ENCODE assay signal across 20 cellular contexts in the genomic region with DNA sequence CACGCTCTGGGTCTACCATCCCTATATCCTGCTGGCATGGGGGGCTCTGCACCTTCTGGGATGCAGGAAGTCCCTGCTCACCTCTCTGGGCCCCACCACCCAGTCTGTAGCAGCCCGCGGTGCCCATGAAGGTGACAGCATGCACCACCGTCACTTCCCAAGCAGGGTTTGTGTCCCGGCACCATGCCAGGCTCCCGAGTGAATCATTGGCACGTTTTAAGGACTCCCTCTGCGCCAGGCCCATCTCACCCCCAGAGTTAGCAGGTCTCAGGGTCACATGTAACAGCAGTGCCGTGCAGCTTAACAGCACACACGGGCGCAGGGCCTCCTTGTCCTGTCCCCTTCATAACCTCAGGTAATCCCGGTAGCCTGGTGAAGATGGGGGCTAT. TPM values are rescaled to one million over a fixed set of nuclear protein-coding genes. Genes with fewer than 3 reads are reported as not detected.
DNase-seq lines count a peak whose midpoint lies in the region; ATAC-seq, FAIRE-seq and TF ChIP-seq lines count a peak whose summit lies in the region.
"Had no signal": no experiment of that assay in that cellular context is flagged by ENCODE, and none has a peak within 500 bp of the region (broad histone marks: within the 10 kb centered on the region; RNA-seq: fewer than 3 reads in every experiment).

No MANE protein-coding gene starts in this region.

- peaks cover 0 to 19% of the 10 kb centered on the region in 2 experiments; a peak in 2 of 5 replicates for H3K4me1 ChIP-seq in K562 (replicated peaks in 1 of 2; ENCODE audit: control insufficient read depth in 2 of 2, insufficient read depth in 2 of 2, low read length in 2 of 2)
- H3K4me1 ChIP-seq in osteoblast (ENCODE audit: insufficient read depth, low read length): no peaks in the 10 kb centered on the region
- H3K4me1 ChIP-seq: BE2C, HAP-1 had no signal

- no peak overlapping the region for H2AFZ ChIP-seq in K562 (ENCODE audit: low read depth, low read length)
- H2AFZ ChIP-seq in osteoblast (ENCODE audit: low read length): no peak overlapping the region
- H2AFZ ChIP-seq: GM23248 had no signal

- CTCF ChIA-PET in CD4-positive, alpha-beta T cell (lab: Charles Lee): interaction anchor here (0.9 to 5.7 kb wide), 3 partner anchors 12 to 29 kb away, joined by 4 to 38 read pairs (median 6); partner anchors contain the start of gene RHOF
- CTCF ChIA-PET in K562 (lab: Yijun Ruan, JAX; ENCODE audit: low intra/inter-chr PET ratio): interaction anchor here (1.7 kb wide), 1 partner anchor 65 kb away, joined by 5 read pairs; the partner anchor contains the start of gene PSMD9

- H3K4me3 Mint-ChIP-seq in CD4-positive, alpha-beta T cell: no peak overlapping the region
- H3K4me3 Mint-ChIP-seq: CD4-positive, alpha-beta memory T cell had no signal

- no peak for DNase-seq in CD4-positive, alpha-beta T cell
- DNase-seq in GM12891 (ENCODE audit: insufficient read length, low spot score): no peak
- DNase-seq in K562 (ENCODE audit: extremely low read depth in 1 of 4, low spot score in 3 of 4): no peak
- DNase-seq in osteoblast (ENCODE audit: insufficient read length, low spot score, missing footprints): peak; percentile 9
- DNase-seq in DMS 273 treated with DMSO at 0.1 percent for 48 hours (lab: John Stamatoyannopoulos, UW): no peak
- no peak for DNase-seq in stimulated activated CD4-positive, alpha-beta T cell treated with anti-CD3 and anti-CD28 coated beads, Interleukin-4, amount 100 ng/mL, for 4 hours
- DNase-seq: ACHN; CD4-positive, alpha-beta memory T cell; DMS79 treated with DMSO at 0.1 percent for 48 hours; GM23248; IMR-90; KBM-7 had no signal

- no peaks in the 10 kb centered on the region for H3K9me3 ChIP-seq in CD4-positive, alpha-beta T cell (ENCODE audit: control insufficient read depth, low read length)
- no peaks in the 10 kb centered on the region for H3K9me3 ChIP-seq in K562 (replicated peaks; ENCODE audit: control insufficient read depth, insufficient read depth, low read depth, low read length)
- H3K9me3 ChIP-seq in osteoblast (ENCODE audit: low read depth, low read length): no peaks in the 10 kb centered on the region
- H3K9me3 ChIP-seq: BE2C, HAP-1 had no signal

- intact Hi-C loops in CD4-positive, alpha-beta T cell (cut with DNase I, micrococcal nuclease): loop anchor here in 1 of 2 experiments (5.0 kb wide), 1 partner anchor 36 kb away; no protein-coding TSS in a partner anchor
- intact Hi-C loops in K562 (cut with micrococcal nuclease): no loop called here

- no peak overlapping the region for H3K9ac ChIP-seq in K562 (ENCODE audit: insufficient read depth in 1 of 2, low read depth in 2 of 2, low read length in 2 of 2)
- H3K9ac ChIP-seq: GM23248 had no signal

- H3K27ac Mint-ChIP-seq in CD4-positive, alpha-beta T cell: peak overlapping the region; percentile 30

- TF ChIP-seq RAD21 in K562 (CRISPR knock-in tag; conservative IDR thresholded peaks at IDR 0.05 in 1 of 2, IDR thresholded peaks at IDR 0.05 in 1 of 2): no peak

- TF ChIP-seq CTCF in CD4-positive, alpha-beta T cell (IDR thresholded peaks at IDR 0.05): no peak
- TF ChIP-seq CTCF in K562 (IDR thresholded peaks at IDR 0.05 in 2 of 3, conservative IDR thresholded peaks at IDR 0.05 in 1 of 3; ENCODE audit: insufficient read depth in 2 of 3, low read depth in 1 of 3, low read length in 3 of 3): no peak
- TF ChIP-seq CTCF in osteoblast (IDR thresholded peaks at IDR 0.05; ENCODE audit: extremely low read depth, low read depth, low read length): no peak

- no peak overlapping the region for H3K27ac ChIP-seq in CD4-positive, alpha-beta T cell (ENCODE audit: low read depth, low read length)
- H3K27ac ChIP-seq in K562 (ENCODE audit: extremely low read depth, low read depth, low read length): no peak overlapping the region; the same call in 2 of the 3 replicates
- H3K27ac ChIP-seq in osteoblast (ENCODE audit: low read depth, low read length): no peak overlapping the region
- H3K27ac ChIP-seq: C4-2B, GM23248, HL-60 had no signal

- TF ChIP-seq EP300 in K562 (IDR thresholded peaks at IDR 0.05; ENCODE audit: low read length): no peak

- H3K79me2 ChIP-seq in K562 (ENCODE audit: control insufficient read depth, insufficient read depth, low read length): no peaks in the 10 kb centered on the region
- peaks cover 16% of the 10 kb centered on the region for H3K79me2 ChIP-seq in osteoblast (ENCODE audit: insufficient read depth, low read length)

- H3K36me3 Mint-ChIP-seq in CD4-positive, alpha-beta T cell (ENCODE audit: low read depth): peaks cover 86% of the 10 kb centered on the region

- ATAC-seq in CD4-positive, alpha-beta T cell (ENCODE audit: poor library complexity): no peak
- no peak for ATAC-seq in K562
- ATAC-seq: GM12878 had no signal

- H3K9me1 ChIP-seq in K562 (ENCODE audit: control insufficient read depth, insufficient read depth, low read length): no peaks in the 10 kb centered on the region

- H3K27me3 ChIP-seq in CD4-positive, alpha-beta T cell (ENCODE audit: control insufficient read depth, insufficient read depth, low read length): no peaks in the 10 kb centered on the region
- H3K27me3 ChIP-seq in K562 (ENCODE audit: control insufficient read depth in 2 of 2, insufficient read depth in 2 of 2, low read length in 2 of 2): no peaks in the 10 kb centered on the region
- no peaks in the 10 kb centered on the region for H3K27me3 ChIP-seq in osteoblast (ENCODE audit: insufficient read depth, low read length)
- H3K27me3 ChIP-seq: BE2C had no signal

- TF ChIP-seq POLR2A in GM12891 (IDR thresholded peaks at IDR 0.05; ENCODE audit: low read depth, low read length) (no peak), K562 (conservative IDR thresholded peaks at IDR 0.05) (0 out of 2 replicates have a peak, but pooled peaks have one; percentile 19)

- no peaks in the 10 kb centered on the region for H3K27me3 Mint-ChIP-seq in CD4-positive, alpha-beta T cell
- H3K27me3 Mint-ChIP-seq: CD4-positive, alpha-beta memory T cell had no signal

- peak; percentile 75 for FAIRE-seq in GM12891 (lab: Jason Lieb, UNC)
- FAIRE-seq in K562 (lab: Jason Lieb, UNC): no peak
- FAIRE-seq: A204.1, GM12878, GM18507 had no signal

- POLR2A ChIA-PET in CD4-positive, alpha-beta T cell (lab: Charles Lee): interaction anchor here (0.8 kb wide), 1 partner anchor 22 kb away, joined by 3 read pairs; no protein-coding TSS in a partner anchor
- POLR2A ChIA-PET in K562 (lab: Yijun Ruan, JAX): interaction anchor here (0.6 to 1.1 kb wide), 4 partner anchors 14 to 247 kb away, joined by 3 to 6 read pairs (median 4); no protein-coding TSS in a partner anchor

- no TSS peak for BruUV-seq in K562 (replicated peaks; lab: Mats Ljungman, UMichigan)

- in situ Hi-C loops in K562 (cut with MboI): no loop called here

- H3K4me3 ChIP-seq in K562 (no peak overlapping the region), osteoblast (ENCODE audit: insufficient read depth, low read length) (no peak overlapping the region)
- H3K4me3 ChIP-seq: GM12878, GM23248, HAP-1 had no signal

- no peaks in the 10 kb centered on the region for H3K4me1 Mint-ChIP-seq in CD4-positive, alpha-beta T cell (ENCODE audit: low read depth)

- H3K4me2 ChIP-seq in K562 (ENCODE audit: insufficient read depth, low read length) (no peak overlapping the region), osteoblast (ENCODE audit: insufficient read depth, low read length) (no peak overlapping the region)

- H3K36me3 ChIP-seq in K562 (ENCODE audit: control insufficient read depth, insufficient read depth, low read length): peaks cover 84% of the 10 kb centered on the region
- H3K36me3 ChIP-seq in osteoblast (ENCODE audit: insufficient read depth, low read length): peaks cover 80% of the 10 kb centered on the region

- 84% methylated on average over 8 of the region's 12 CpGs for WGBS in K562 (ENCODE audit: insufficient coverage, low coverage, missing lambda C conversion rate)

- no peaks in the 10 kb centered on the region; the same call in 1 of the 2 replicates for H4K20me1 ChIP-seq in K562 (replicated peaks; ENCODE audit: control insufficient read depth, insufficient read depth, low read length)
- H4K20me1 ChIP-seq in osteoblast (ENCODE audit: insufficient read depth, low read length): peaks cover 24% of the 10 kb centered on the region

- H3K9me3 Mint-ChIP-seq in CD4-positive, alpha-beta T cell: no peaks in the 10 kb centered on the region

RNA-seq across cellular contexts. Expression of gene SETD1B, which starts 19.9 kb away (rescaled TPM):
- 100 to 1,000 TPM; 146 to 151 TPM for total RNA-seq in CD4-positive, alpha-beta T cell
- polyA plus RNA-seq in GM12891 (2012; ENCODE audit: low read depth, missing spikeins): 3.1 TPM
- total RNA-seq in K562 (2011; cell fraction: chromatin; rRNA removed; ENCODE audit: low replicate concordance): 15.2 and 26.5 TPM in 2 replicates
- total RNA-seq in K562 (2011; cell fraction: nucleolus; rRNA removed): 12.8 and 13.4 TPM in 2 replicates
- 10.8 and 11.7 TPM in 2 replicates for total RNA-seq in K562 (2011; cell fraction: nucleoplasm; rRNA removed)
- total RNA-seq in K562 (2014; rRNA removed) (2.9 and 4.7 TPM in 2 replicates), K562 (2014; rRNA removed; fragmentation: Illumina TruSeq; extraction: Trizol) (0.99 and 1.4 TPM in 2 replicates), K562 (2015; rRNA removed; fragmentation: Illumina TruSeq; extraction: Trizol) (2.1 and 3.1 TPM in 2 replicates), K562 (2021) (23.6 and 26.6 TPM in 2 replicates), osteoblast (5.0 and 5.8 TPM in 2 replicates)
- polyA plus RNA-seq in K562 (2011; rRNA removed) (0.77 and 1.1 TPM in 2 replicates), K562 (2014; fragmentation: Illumina TruSeq; extraction: Trizol) (6.1 and 10.6 TPM in 2 replicates), K562 (2014; fragmentation: Nextera tagmentation; extraction: Ambion mirVana) (1 to 10 TPM in 1 of 2 experiments, under 1 TPM in 1; 0.48 to 2.3 TPM), K562 (2014; rRNA removed) (6.9 and 7.1 TPM in 2 replicates)
- polyA plus RNA-seq in K562 (2011; cell fraction: cytosol; rRNA removed): 0.75 and 1.0 TPM in 2 replicates
- polyA plus RNA-seq in K562 (2011; cell fraction: nucleus; rRNA removed): 4.0 and 7.0 TPM in 2 replicates
- polyA plus RNA-seq in K562 (2012): 8.4 and 8.6 TPM in 2 replicates
- polyA minus RNA-seq in K562 (2011; rRNA and poly(A)+ RNA removed): 1.2 and 1.3 TPM in 2 replicates
- polyA minus RNA-seq in K562 (2011; cell fraction: cytosol; rRNA and poly(A)+ RNA removed): 5.6 and 7.3 TPM in 2 replicates
- 2.8 and 3.1 TPM in 2 replicates for polyA minus RNA-seq in K562 (2011; cell fraction: nucleus; rRNA and poly(A)+ RNA removed)

RNA-seq across cellular contexts. Expression of gene RHOF, which starts 30.2 kb away (rescaled TPM):
- total RNA-seq in CD4-positive, alpha-beta T cell: 100 to 1,000 TPM; 155 to 164 TPM
- 34.6 TPM for polyA plus RNA-seq in GM12891 (2012; ENCODE audit: low read depth, missing spikeins)
- total RNA-seq in K562 (2011; cell fraction: chromatin; rRNA removed; ENCODE audit: low replicate concordance): 78.6 and 99.1 TPM in 2 replicates
- total RNA-seq in K562 (2011; cell fraction: nucleolus; rRNA removed): 34.0 and 38.0 TPM in 2 replicates
- 43.6 and 46.6 TPM in 2 replicates for total RNA-seq in K562 (2011; cell fraction: nucleoplasm; rRNA removed)
- total RNA-seq in K562 (2014; rRNA removed) (3.5 and 3.9 TPM in 2 replicates), K562 (2014; rRNA removed; fragmentation: Illumina TruSeq; extraction: Trizol) (3.1 and 3.9 TPM in 2 replicates), K562 (2015; rRNA removed; fragmentation: Illumina TruSeq; extraction: Trizol) (4.3 and 4.8 TPM in 2 replicates), K562 (2021) (10.1 and 10.4 TPM in 2 replicates), osteoblast (6.2 and 8.3 TPM in 2 replicates)
- polyA plus RNA-seq in K562 (2011; rRNA removed) (4.0 and 6.3 TPM in 2 replicates), K562 (2014; fragmentation: Illumina TruSeq; extraction: Trizol) (4.3 and 5.4 TPM in 2 replicates), K562 (2014; fragmentation: Nextera tagmentation; extraction: Ambion mirVana) (under 1 TPM; 0.13 to 0.45 TPM), K562 (2014; rRNA removed) (8.8 and 9.5 TPM in 2 replicates)
- 1.2 and 2.6 TPM in 2 replicates for polyA plus RNA-seq in K562 (2011; cell fraction: cytosol; rRNA removed)
- polyA plus RNA-seq in K562 (2011; cell fraction: nucleus; rRNA removed): 21.6 and 23.6 TPM in 2 replicates
- polyA plus RNA-seq in K562 (2012): 3.9 and 4.4 TPM in 2 replicates
- 3.8 and 8.5 TPM in 2 replicates for polyA minus RNA-seq in K562 (2011; rRNA and poly(A)+ RNA removed)
- polyA minus RNA-seq in K562 (2011; cell fraction: cytosol; rRNA and poly(A)+ RNA removed): 2.6 and 4.0 TPM in 2 replicates
- 19.9 and 31.2 TPM in 2 replicates for polyA minus RNA-seq in K562 (2011; cell fraction: nucleus; rRNA and poly(A)+ RNA removed)

RNA-seq across cellular contexts. Expression of gene HPD, which starts 34.9 kb away (rescaled TPM):
- not detected for total RNA-seq in CD4-positive, alpha-beta T cell
- polyA plus RNA-seq in GM12891 (2012; ENCODE audit: low read depth, missing spikeins): 0.49 TPM
- 0.53 TPM in 1 of 2 replicates, not detected in the other for total RNA-seq in K562 (2011; cell fraction: chromatin; rRNA removed; ENCODE audit: low replicate concordance)
- total RNA-seq in K562 (2011; cell fraction: nucleolus; rRNA removed): 0.33 TPM in 1 of 2 replicates, not detected in the other
- not detected in 2 replicates for total RNA-seq in K562 (2011; cell fraction: nucleoplasm; rRNA removed)
- total RNA-seq in K562 (2014; rRNA removed) (0.23 TPM in 1 of 2 replicates, not detected in the other), K562 (2014; rRNA removed; fragmentation: Illumina TruSeq; extraction: Trizol) (not detected in 2 replicates), K562 (2015; rRNA removed; fragmentation: Illumina TruSeq; extraction: Trizol) (not detected in 2 replicates), K562 (2021) (0.29 TPM in 2 replicates), osteoblast (under 0.01 TPM in 1 of 2 replicates, not detected in the other)
- polyA plus RNA-seq in K562 (2011; rRNA removed) (0.06 TPM in 1 of 2 replicates, not detected in the other), K562 (2014; fragmentation: Illumina TruSeq; extraction: Trizol) (not detected in 2 replicates), K562 (2014; fragmentation: Nextera tagmentation; extraction: Ambion mirVana) (under 1 TPM; 0.07 TPM), K562 (2014; rRNA removed) (0.09 TPM in 1 of 2 replicates, not detected in the other)
- 0.04 and 0.18 TPM in 2 replicates for polyA plus RNA-seq in K562 (2011; cell fraction: cytosol; rRNA removed)
- not detected in 2 replicates for polyA plus RNA-seq in K562 (2011; cell fraction: nucleus; rRNA removed)
- 0.08 and 0.36 TPM in 2 replicates for polyA plus RNA-seq in K562 (2012)
- 0.53 TPM in 1 of 2 replicates, not detected in the other for polyA minus RNA-seq in K562 (2011; rRNA and poly(A)+ RNA removed)
- polyA minus RNA-seq in K562 (2011; cell fraction: cytosol; rRNA and poly(A)+ RNA removed): not detected in 2 replicates
- polyA minus RNA-seq in K562 (2011; cell fraction: nucleus; rRNA and poly(A)+ RNA removed): not detected in 2 replicates
- total RNA-seq: CD4-positive, alpha-beta memory T cell; GM23248; H4 had no signal
- polyA plus RNA-seq: CD4-positive, alpha-beta memory T cell; GM23248 had no signal

Comparison
In these comparisons a context has a peak if more than half of its experiments do, and no peak if none do; other contexts are left out.
1. RNA of gene SETD1B, which starts 19.9 kb away (total RNA-seq): 146 to 151 TPM in CD4-positive, alpha-beta T cell; 5.0 to 5.8 TPM in osteoblast and 0.99 to 26.6 TPM in K562; every median in the first group is over 4 times any median in the second.